In the genomic region with DNA sequence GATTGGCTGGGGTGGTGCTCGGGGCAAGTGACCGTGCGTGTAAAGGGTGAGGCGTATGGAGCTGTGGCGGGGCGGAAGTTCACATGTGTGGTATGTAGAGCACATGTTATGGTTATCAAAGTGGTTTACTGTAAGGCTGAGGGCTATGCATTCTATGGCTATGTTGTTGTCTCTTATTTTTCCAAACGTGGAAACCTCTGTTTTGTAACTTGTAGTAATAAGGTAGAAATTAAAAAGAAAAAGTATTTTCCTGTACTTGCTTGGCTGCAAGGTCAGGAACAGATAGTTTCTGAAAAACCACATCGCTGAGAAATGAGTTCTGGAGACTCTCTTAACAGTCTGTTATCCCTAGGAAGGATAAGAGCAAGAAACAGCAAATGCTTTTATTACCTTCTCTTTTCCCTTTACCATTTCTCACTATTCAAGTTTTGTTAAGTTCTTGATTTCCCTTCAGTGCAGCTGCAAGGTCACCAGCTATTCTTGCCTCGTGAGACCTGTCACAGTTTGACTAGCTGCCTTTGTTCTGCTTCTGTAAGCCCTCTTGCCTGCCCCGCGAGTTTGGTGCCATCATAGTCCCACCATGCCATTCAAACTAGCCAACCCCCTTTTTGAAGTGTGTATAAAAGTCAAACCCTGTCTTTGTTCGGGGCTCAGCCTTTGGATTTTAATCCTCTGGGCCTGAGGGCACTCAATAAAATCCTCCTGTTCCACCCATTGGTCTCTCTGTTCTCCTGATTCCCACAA, we compare ENCODE assay signal across 8 cellular contexts. TPM values are rescaled to one million over a fixed set of nuclear protein-coding genes. Genes with fewer than 3 reads are reported as not detected.
DNase-seq lines count a peak whose midpoint lies in the region; ATAC-seq and TF ChIP-seq lines count a peak whose summit lies in the region.

No MANE protein-coding gene starts in this region.

- peak in 1 of 5 donors; percentile 38 for DNase-seq in CD8-positive, alpha-beta memory T cell
- DNase-seq in NCI-H2171 treated with DMSO at 0.1 percent for 48 hours (lab: John Stamatoyannopoulos, UW), result peak; percentile 98
- DNase-seq in activated B cell treated with CpG ODN at 0.5 μM for 24 hours, result no peak
- peak; percentile 86 for DNase-seq in fibroblast of gingiva (ENCODE audit: low read depth)
- DNase-seq in nephron progenitor cell, result peak; percentile 37
- DNase-seq in type B pancreatic cell (ENCODE audit: extremely low spot score, unreplicated experiment), result no peak

- peak overlapping the region; percentile 99 for H3K27ac ChIP-seq in CD8-positive, alpha-beta memory T cell (ENCODE audit: low read depth, low read length)

- ATAC-seq in HG03066 (IDR thresholded peaks at IDR 0.05; ENCODE audit: low read depth, unreplicated experiment) (peak; percentile 77), activated B cell treated with CpG ODN at 0.5 μM for 24 hours (ENCODE audit: low read depth) (peak; percentile 70)

- H3K36me3 ChIP-seq in CD8-positive, alpha-beta memory T cell (ENCODE audit: insufficient read depth, low read length), result no peaks in the 10 kb centered on the region

- CTCF ChIA-PET in CD8-positive, alpha-beta memory T cell (lab: Charles Lee), result interaction anchor here (1.1 to 2.2 kb wide), 3 partner anchors 8 to 16 kb away, joined by 3 to 6 read pairs (median 4); partner anchors contain the start of gene CROCC
- CTCF ChIA-PET in activated B cell treated with CpG ODN at 0.5 μM for 24 hours (lab: Charles Lee), result interaction anchor here (1.4 kb wide), 1 partner anchor 55 kb away, joined by 3 read pairs; no protein-coding TSS in a partner anchor

- H3K27me3 Mint-ChIP-seq in CD8-positive, alpha-beta memory T cell, result peaks cover 0 to 4% of the 10 kb centered on the region in 2 donors
- no peaks in the 10 kb centered on the region for H3K27me3 Mint-ChIP-seq in activated B cell treated with CpG ODN at 0.5 μM for 24 hours
- H3K27me3 Mint-ChIP-seq in nephron progenitor cell (ENCODE audit: low read depth, poor library complexity), result peaks cover 3% of the 10 kb centered on the region
- H3K27me3 Mint-ChIP-seq in type B pancreatic cell, result no peaks in the 10 kb centered on the region

- H3K36me3 Mint-ChIP-seq in CD8-positive, alpha-beta memory T cell, result peaks cover 0 to 4% (median 1%) of the 10 kb centered on the region in 3 donors
- H3K36me3 Mint-ChIP-seq in activated B cell treated with CpG ODN at 0.5 μM for 24 hours (ENCODE audit: low read depth) (no peaks in the 10 kb centered on the region), nephron progenitor cell (ENCODE audit: low read depth) (no peaks in the 10 kb centered on the region), type B pancreatic cell (no peaks in the 10 kb centered on the region)

- H3K4me3 Mint-ChIP-seq in CD8-positive, alpha-beta memory T cell, result no peak overlapping the region
- no peak overlapping the region for H3K4me3 Mint-ChIP-seq in activated B cell treated with CpG ODN at 0.5 μM for 24 hours
- no peak overlapping the region for H3K4me3 Mint-ChIP-seq in nephron progenitor cell
- no peak overlapping the region for H3K4me3 Mint-ChIP-seq in type B pancreatic cell

- peaks cover 23 to 37% (median 32%) of the 10 kb centered on the region in 3 donors for H3K4me1 Mint-ChIP-seq in CD8-positive, alpha-beta memory T cell
- H3K4me1 Mint-ChIP-seq in activated B cell treated with CpG ODN at 0.5 μM for 24 hours (peaks cover 42% of the 10 kb centered on the region), nephron progenitor cell (peaks cover 36% of the 10 kb centered on the region), type B pancreatic cell (ENCODE audit: unreplicated experiment) (peaks cover 25% of the 10 kb centered on the region)

- H3K4me3 ChIP-seq in CD8-positive, alpha-beta memory T cell (ENCODE audit: low read length), result peak overlapping the region; percentile 64

- H3K9me3 Mint-ChIP-seq in CD8-positive, alpha-beta memory T cell, result peaks cover 0 to 5% (median 2%) of the 10 kb centered on the region in 5 donors
- H3K9me3 Mint-ChIP-seq in activated B cell treated with CpG ODN at 0.5 μM for 24 hours, result peaks cover 3% of the 10 kb centered on the region
- H3K9me3 Mint-ChIP-seq in nephron progenitor cell, result peaks cover 7% of the 10 kb centered on the region
- no peaks in the 10 kb centered on the region for H3K9me3 Mint-ChIP-seq in type B pancreatic cell

- POLR2A ChIA-PET in CD8-positive, alpha-beta memory T cell (lab: Charles Lee), result interaction anchor here (0.6 to 2.7 kb wide), 10 partner anchors 9 to 1071 kb away, joined by 3 to 17 read pairs (median 5); partner anchors contain the start of genes CROCC, RNU1-2 and SPEN
- POLR2A ChIA-PET in activated B cell treated with CpG ODN at 0.5 μM for 24 hours (lab: Charles Lee), result interaction anchor here (0.6 to 4.0 kb wide), 17 partner anchors 8 to 1380 kb away, joined by 3 to 62 read pairs (median 7); partner anchors contain the start of genes CROCC, NBPF1, RNU1-1 and RNU1-2

- TF ChIP-seq POLR2A in GM18951 (IDR thresholded peaks at IDR 0.05; ENCODE audit: extremely low read depth, insufficient read depth, insufficient read length), result peak; percentile 99

- peaks cover 36% of the 10 kb centered on the region for H3K4me1 ChIP-seq in CD8-positive, alpha-beta memory T cell (ENCODE audit: insufficient read depth, low read length)

- H3K27ac Mint-ChIP-seq in CD8-positive, alpha-beta memory T cell, result no peak overlapping the region
- H3K27ac Mint-ChIP-seq in activated B cell treated with CpG ODN at 0.5 μM for 24 hours, result no peak overlapping the region
- H3K27ac Mint-ChIP-seq in nephron progenitor cell, result no peak overlapping the region
- H3K27ac Mint-ChIP-seq in type B pancreatic cell, result no peak overlapping the region

- in situ Hi-C loops in GM18951 (cut with MboI; ENCODE audit: low sequenced_read_pairs, unreplicated experiment), result loop anchor here (25.0 kb wide), 1 partner anchor 393 kb away; the partner anchor contains the start of gene RNU1-1

- no peaks in the 10 kb centered on the region for H3K27me3 ChIP-seq in CD8-positive, alpha-beta memory T cell (ENCODE audit: insufficient read depth, low read length, poor library complexity, severe bottlenecking)

- TF ChIP-seq CTCF in activated B cell treated with CpG ODN at 0.5 μM for 24 hours (IDR thresholded peaks at IDR 0.05) (no peak), nephron progenitor cell (IDR thresholded peaks at IDR 0.05) (no peak), type B pancreatic cell (conservative IDR thresholded peaks at IDR 0.05) (no peak)

- H3K9me3 ChIP-seq in CD8-positive, alpha-beta memory T cell (ENCODE audit: low read length), result no peaks in the 10 kb centered on the region

- intact Hi-C loops in activated B cell treated with CpG ODN at 0.5 μM for 24 hours (cut with micrococcal nuclease), result loop anchor here (1.0 to 2.0 kb wide), 2 partner anchors 8 to 392 kb away; no protein-coding TSS in a partner anchor

RNA-seq across cellular contexts. Expression of gene RNU1-2, which starts 9.5 kb away (rescaled TPM):
- total RNA-seq in CD8-positive, alpha-beta memory T cell, result 1,000 to 10,000 TPM; 1,293 to 1,300 TPM
- polyA plus RNA-seq in CD8-positive, alpha-beta memory T cell, result not detected
- total RNA-seq in activated B cell treated with CpG ODN at 0.5 μM for 24 hours (3,526 and 4,195 TPM in 2 replicates), type B pancreatic cell (ENCODE audit: low replicate concordance) (2,993 and 3,564 TPM in 2 replicates)

RNA-seq across cellular contexts. Expression of gene CROCC, which starts 16.4 kb away (rescaled TPM):
- 10 to 100 TPM; 25.6 to 30.1 TPM for total RNA-seq in CD8-positive, alpha-beta memory T cell
- polyA plus RNA-seq in CD8-positive, alpha-beta memory T cell, result 6.9 TPM
- total RNA-seq in activated B cell treated with CpG ODN at 0.5 μM for 24 hours, result 30.2 and 30.4 TPM in 2 replicates
- 23.5 and 40.1 TPM in 2 replicates for total RNA-seq in type B pancreatic cell (ENCODE audit: low replicate concordance)

Comparison
In these comparisons a context has a peak if more than half of its experiments do, and no peak if none do; other contexts are left out.
1. DNase-seq: peak in NCI-H2171 treated with DMSO at 0.1 percent for 48 hours (single experiment), fibroblast of gingiva (single experiment) and nephron progenitor cell (single experiment); none in activated B cell treated with CpG ODN at 0.5 μM for 24 hours (single experiment) and type B pancreatic cell (single experiment).